8 cellular contexts compared by ENCODE assay signal in the genomic region with DNA sequence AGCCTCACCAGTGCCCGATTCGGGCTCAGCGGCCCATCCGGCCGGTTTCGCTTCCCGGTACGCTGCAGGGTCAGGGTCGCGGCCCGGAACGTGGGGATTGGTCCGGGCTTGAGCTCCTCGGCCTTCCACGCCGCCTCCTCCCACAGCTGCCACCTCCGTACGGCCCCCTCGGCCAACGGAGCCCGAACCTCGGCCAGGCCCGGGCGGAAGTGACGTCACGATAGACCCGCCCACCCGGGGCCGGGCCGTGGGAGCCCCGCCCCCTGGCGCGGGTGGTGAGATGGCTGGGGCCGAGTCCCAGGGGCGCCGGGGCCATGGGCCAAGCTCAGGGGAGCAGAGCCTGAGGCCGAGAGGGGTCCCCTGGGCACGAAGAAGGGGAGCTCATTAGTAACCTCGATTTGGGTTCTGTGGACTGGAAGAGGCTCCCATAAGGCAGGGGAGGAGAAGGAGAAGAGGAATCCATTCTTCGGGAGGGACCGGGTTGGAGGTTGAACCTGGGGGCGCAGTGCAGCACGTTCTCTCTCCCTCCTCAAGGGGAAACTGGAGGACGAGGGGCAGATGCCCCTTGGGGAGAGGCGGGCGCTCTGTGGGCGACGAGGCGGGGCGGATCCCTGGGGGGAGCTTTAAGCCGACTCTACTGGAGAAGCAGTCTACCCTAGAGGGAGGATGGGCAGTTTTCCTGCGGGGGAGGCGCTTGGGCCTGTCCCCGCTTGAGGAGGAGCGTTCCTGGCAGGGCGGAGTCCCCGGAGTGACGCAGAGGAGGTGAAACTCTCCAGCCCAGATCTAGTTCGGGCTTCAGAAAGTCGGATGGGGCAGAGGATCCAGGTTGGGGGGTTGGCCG. TPM values are rescaled to one million over a fixed set of nuclear protein-coding genes. Genes with fewer than 3 reads are reported as not detected.
DNase-seq lines count a peak whose midpoint lies in the region; ATAC-seq, FAIRE-seq and TF ChIP-seq lines count a peak whose summit lies in the region.

A gene with protein sequence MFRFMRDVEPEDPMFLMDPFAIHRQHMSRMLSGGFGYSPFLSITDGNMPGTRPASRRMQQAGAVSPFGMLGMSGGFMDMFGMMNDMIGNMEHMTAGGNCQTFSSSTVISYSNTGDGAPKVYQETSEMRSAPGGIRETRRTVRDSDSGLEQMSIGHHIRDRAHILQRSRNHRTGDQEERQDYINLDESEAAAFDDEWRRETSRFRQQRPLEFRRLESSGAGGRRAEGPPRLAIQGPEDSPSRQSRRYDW (minus strand): TSS at position 211 of the 841 bp plus-strand sequence. CDS start 807 bp downstream, outside the sequence.

- WGBS in H1 (ENCODE audit: extremely low coverage in 1 of 2, insufficient coverage in 1 of 2, insufficient read length in 1 of 2, insufficient replicate concordance in 2 of 2, low coverage in 1 of 2, low lambda C conversion rate in 2 of 2, missing lambda C conversion rate in 1 of 2), 2 experiments: 1% methylated on average over 33 of the region's 61 CpGs; no CpG with 5 or more reads in 1 of the 2 experiments
- WGBS in mesenchymal stem cell: under 1% methylated on average over 60 of the region's 61 CpGs

- H2BK5ac ChIP-seq in H1 (ENCODE audit: low read depth, low read length) (peak within 1 kb of the TSS; percentile 97), mesenchymal stem cell (ENCODE audit: low read depth, low read length, poor library complexity, severe bottlenecking) (peak within 1 kb of the TSS; percentile 99)

- no peaks in the 10 kb centered on the region for H3K27me3 ChIP-seq in H1 (replicated peaks in 1 of 4; ENCODE audit: control insufficient read depth in 3 of 4, extremely low read depth in 1 of 4, insufficient read depth in 3 of 4, low read length in 3 of 4)
- H3K27me3 ChIP-seq in mesenchymal stem cell (ENCODE audit: control insufficient read depth in 1 of 2, insufficient read depth in 1 of 2, low read length in 2 of 2): no peaks in the 10 kb centered on the region

- H3K18ac ChIP-seq in H1 (ENCODE audit: extremely low read depth, low read length) (peak within 1 kb of the TSS; percentile 95), mesenchymal stem cell (ENCODE audit: low read depth in 1 of 2, low read length in 2 of 2) (peak within 1 kb of the TSS; percentile 97 to 99)

- H2BK12ac ChIP-seq in H1 (ENCODE audit: low read depth, low read length): peak within 1 kb of the TSS; percentile 94; the same call in 1 of the 2 replicates
- peak within 1 kb of the TSS in 1 of 2 experiments; percentile 88 for H2BK12ac ChIP-seq in mesenchymal stem cell (ENCODE audit: low read length in 2 of 2)

- H2BK120ac ChIP-seq in H1 (replicated peaks; ENCODE audit: low read depth, low read length) (peak within 1 kb of the TSS; percentile 95), mesenchymal stem cell (ENCODE audit: low read depth, low read length) (peak within 1 kb of the TSS; percentile 93)

- no peak for TF ChIP-seq EP300 in H1 (IDR thresholded peaks at IDR 0.05; ENCODE audit: borderline replicate concordance in 1 of 2, low read depth in 2 of 2, low read length in 2 of 2)

- H3K36me3 ChIP-seq in H1 (ENCODE audit: control insufficient read depth in 2 of 4, insufficient read depth in 4 of 4, low read length in 3 of 4) (peaks cover 21 to 39% (median 35%) of the 10 kb centered on the region in 4 experiments), mesenchymal stem cell (ENCODE audit: control insufficient read depth in 1 of 2, insufficient read depth in 2 of 2, low read depth in 1 of 2, low read length in 2 of 2) (peaks cover 33 to 39% of the 10 kb centered on the region in 2 experiments)

- H2AFZ ChIP-seq in H1 (ENCODE audit: low read length) (peak within 1 kb of the TSS; percentile 54), mesenchymal stem cell (ENCODE audit: low read depth, low read length) (no peak within 1 kb of the TSS)

- H3K9me3 ChIP-seq in H1 (ENCODE audit: insufficient read depth in 2 of 2, low read depth in 1 of 2, low read length in 1 of 2) (no peaks in the 10 kb centered on the region; a peak in 1 of 4 replicates), mesenchymal stem cell (ENCODE audit: control insufficient read depth, low read length) (no peaks in the 10 kb centered on the region)

- peak within 1 kb of the TSS; percentile 95 for H4K5ac ChIP-seq in H1 (ENCODE audit: insufficient read length, low read depth, low read length)

- TF ChIP-seq RAD21 in H1 (IDR thresholded peaks at IDR 0.05 in 1 of 2, conservative IDR thresholded peaks at IDR 0.05 in 1 of 2; ENCODE audit: low read depth in 2 of 2, low read length in 2 of 2): no peak

- TF ChIP-seq POLR2A in H1 (IDR thresholded peaks at IDR 0.05; ENCODE audit: control extremely low read depth in 1 of 2, low read depth in 2 of 2, low read length in 2 of 2): peak; percentile 61 to 71

- H3K27ac ChIP-seq in H1 (ENCODE audit: low read depth, low read length) (peak within 1 kb of the TSS; percentile 94), mesenchymal stem cell (ENCODE audit: low read length, poor library complexity, severe bottlenecking) (peak within 1 kb of the TSS; percentile 99)

- peaks cover 10% of the 10 kb centered on the region for H3K23me2 ChIP-seq in H1 (ENCODE audit: low read depth, low read length)

- H2BK20ac ChIP-seq in H1 (ENCODE audit: low read length): peak within 1 kb of the TSS; percentile 72; the same call in 1 of the 2 replicates

- H3K4me1 ChIP-seq in H1 (replicated peaks in 1 of 4; ENCODE audit: control insufficient read depth in 3 of 4, insufficient read depth in 4 of 4, low read length in 3 of 4) (peaks cover 0 to 4% (median 3%) of the 10 kb centered on the region in 4 experiments; a peak in 5 of 7 replicates), mesenchymal stem cell (ENCODE audit: control insufficient read depth, insufficient read depth, low read depth, low read length) (peaks cover 8% of the 10 kb centered on the region)

- no peak within 1 kb of the TSS; the same call in 1 of the 2 replicates for H2BK15ac ChIP-seq in H1 (ENCODE audit: low read length)
- peak within 1 kb of the TSS; percentile 95 for H2BK15ac ChIP-seq in mesenchymal stem cell (ENCODE audit: low read depth, poor library complexity, severe bottlenecking)

- H3K79me2 ChIP-seq in H1 (ENCODE audit: control insufficient read depth in 1 of 2, insufficient read depth in 2 of 2, low read length in 2 of 2): peaks cover 0 to 14% of the 10 kb centered on the region in 2 experiments; a peak in 2 of 4 replicates

- H3K23ac ChIP-seq in H1 (ENCODE audit: insufficient read length) (no peak within 1 kb of the TSS), mesenchymal stem cell (ENCODE audit: low read length in 2 of 2) (peak within 1 kb of the TSS; percentile 41 to 62)

- peak in 1 of 3 experiments; percentile 85; a peak in 1 of 4 replicates for TF ChIP-seq CTCF in H1 (IDR thresholded peaks at IDR 0.05; ENCODE audit: control extremely low read depth in 1 of 3, insufficient read depth in 1 of 3, low read depth in 1 of 3, low read length in 3 of 3)

- POLR2A ChIA-PET in H1 (lab: Charles Lee; ENCODE audit: partially characterized antibody): interaction anchor here (0.6 to 7.0 kb wide), 33 partner anchors 9 to 219 kb away, joined by 3 to 151 read pairs (median 6); a partner anchor contains a TSS

- H3K56ac ChIP-seq in H1 (replicated peaks; ENCODE audit: insufficient read length, low read depth, low read length): peak within 1 kb of the TSS; percentile 97

- H3K9ac ChIP-seq in H1 (replicated peaks in 1 of 4; ENCODE audit: extremely low read depth in 1 of 4, low read depth in 3 of 4, low read length in 3 of 4) (peak within 1 kb of the TSS; percentile 74 to 99 (median 90)), mesenchymal stem cell (ENCODE audit: low read length) (peak within 1 kb of the TSS; percentile 98)

- H4K91ac ChIP-seq in H1 (replicated peaks; ENCODE audit: insufficient read length, low read length): peak within 1 kb of the TSS; percentile 99
- H4K91ac ChIP-seq in mesenchymal stem cell (ENCODE audit: low read length): peak within 1 kb of the TSS; percentile 99

- peaks cover 7% of the 10 kb centered on the region; the same call in 1 of the 2 replicates for H3K79me1 ChIP-seq in H1 (ENCODE audit: low read depth, low read length)
- peaks cover 19% of the 10 kb centered on the region for H3K79me1 ChIP-seq in mesenchymal stem cell (replicated peaks; ENCODE audit: low read length, poor library complexity, severe bottlenecking)

- FAIRE-seq in HTR-8/SVneo (lab: Jason Lieb, UNC) (peak; percentile 97), H1 (lab: Jason Lieb, UNC) (peak; percentile 65)

- H3K4me2 ChIP-seq in H1 (ENCODE audit: insufficient read depth in 1 of 2, low read depth in 2 of 2, low read length in 2 of 2) (peak within 1 kb of the TSS; percentile 52 to 78), mesenchymal stem cell (ENCODE audit: low read length, poor library complexity, severe bottlenecking) (peak within 1 kb of the TSS; percentile 93)

- CTCF ChIA-PET in H1 (lab: Charles Lee; ENCODE audit: partially characterized antibody): interaction anchor here (0.7 to 16.3 kb wide), 42 partner anchors 8 to 213 kb away, joined by 3 to 427 read pairs (median 5); a partner anchor contains a TSS

- no peak within 1 kb of the TSS for H2AK5ac ChIP-seq in H1 (ENCODE audit: low read depth, low read length)
- H2AK5ac ChIP-seq in mesenchymal stem cell (ENCODE audit: low read length, severe bottlenecking): peak within 1 kb of the TSS; percentile 91

- H4K8ac ChIP-seq in H1 (ENCODE audit: extremely low read depth, insufficient read depth, low read length): peak within 1 kb of the TSS; percentile 94
- H4K8ac ChIP-seq in mesenchymal stem cell (ENCODE audit: low read length): peak within 1 kb of the TSS; percentile 97

- H3K4ac ChIP-seq in H1 (replicated peaks; ENCODE audit: insufficient read length, low read depth, low read length) (peak within 1 kb of the TSS; percentile 98), mesenchymal stem cell (ENCODE audit: low read depth in 1 of 2, low read length in 2 of 2) (peak within 1 kb of the TSS; percentile 92 to 99)

- peak; percentile 85 for ATAC-seq in GM21367 (IDR thresholded peaks at IDR 0.05; ENCODE audit: unreplicated experiment)

- no peak within 1 kb of the TSS for H3K14ac ChIP-seq in H1 (ENCODE audit: insufficient read length)
- peak within 1 kb of the TSS in 1 of 2 experiments; percentile 96 for H3K14ac ChIP-seq in mesenchymal stem cell (ENCODE audit: low read length in 2 of 2)

- H4K20me1 ChIP-seq in H1 (replicated peaks in 1 of 2; ENCODE audit: control insufficient read depth in 1 of 2, insufficient read depth in 2 of 2, low read length in 2 of 2): peaks cover 0 to 9% of the 10 kb centered on the region in 2 experiments

- peak within 1 kb of the TSS; percentile 72 to 91 (median 88) for H3K4me3 ChIP-seq in H1 (ENCODE audit: extremely low read depth in 1 of 4, insufficient read depth in 2 of 4, low read depth in 3 of 4, low read length in 4 of 4)
- peak within 1 kb of the TSS; percentile 89 to 92 for H3K4me3 ChIP-seq in mesenchymal stem cell (ENCODE audit: insufficient read depth in 1 of 2, low read depth in 1 of 2, low read length in 2 of 2)

- DNase-seq in COR-L47 (lab: John Stamatoyannopoulos, UW): peak; percentile 81
- peak; percentile 100 for DNase-seq in HTR-8/SVneo (ENCODE audit: insufficient read length, low spot score)
- DNase-seq in NOMO-1 treated with dmso at 0.1 percent for 144 hours (lab: John Stamatoyannopoulos, UW; ENCODE audit: unreplicated experiment): peak; percentile 98
- peak; percentile 93 to 96 (median 96) for DNase-seq in activated CD8-positive, alpha-beta memory T cell treated with anti-CD3 and anti-CD28 coated beads for 48 hours (ENCODE audit: low read depth in 2 of 3, low spot score in 2 of 3)
- peak; percentile 96 to 100 for DNase-seq in H1 (ENCODE audit: low read depth in 1 of 2, low spot score in 2 of 2)
- peak; percentile 99 for DNase-seq in mesenchymal stem cell
- peak; percentile 95 for DNase-seq in stimulated activated CD8-positive, alpha-beta memory T cell treated with anti-CD3 and anti-CD28 coated beads, Interleukin-12 subunit alpha, Interleukin-12 subunit beta, amount 100 ng/mL, for 4 hours (ENCODE audit: low read depth)

RNA-seq across cellular contexts. Expression of the gene that starts here (rescaled TPM):
- 229 and 232 TPM in 2 replicates for total RNA-seq in H1 (2021; fragmentation: NEBNext Ultra II Directional; extraction: Animal tissue kit (Norgen Biotek cat#: 25700))
- polyA plus RNA-seq in H1 (2011; rRNA removed): 401 and 443 TPM in 2 replicates
- 319 TPM for polyA plus RNA-seq in H1 (2011; cell fraction: cytosol; rRNA removed)
- 252 TPM for polyA plus RNA-seq in H1 (2011; cell fraction: nucleus; rRNA removed)
- 240 to 272 TPM (median 254 TPM) in 4 replicates for polyA plus RNA-seq in H1 (2012, experiment 1 of 2)
- 291 TPM for polyA plus RNA-seq in H1 (2012, experiment 2 of 2)
- polyA plus RNA-seq in H1 (2013, experiment 1 of 2): 162 TPM
- polyA plus RNA-seq in H1 (2013, experiment 2 of 2): 175 TPM
- 311 and 327 TPM in 2 replicates for polyA minus RNA-seq in H1 (2011; rRNA and poly(A)+ RNA removed)
- 98.5 TPM for polyA minus RNA-seq in H1 (2011; cell fraction: cytosol; rRNA and poly(A)+ RNA removed)
- polyA minus RNA-seq in H1 (2011; cell fraction: nucleus; rRNA and poly(A)+ RNA removed): 106 TPM
- polyA plus RNA-seq in mesenchymal stem cell (2013, experiment 1 of 2): 221 TPM
- 224 TPM for polyA plus RNA-seq in mesenchymal stem cell (2013, experiment 2 of 2)

Comparison
In these comparisons a context has a peak if more than half of its experiments do, and no peak if none do; other contexts are left out.
1. Peak in every context shown above with its lines: DNase-seq, ATAC-seq, H3K4me3 ChIP-seq and H3K27ac ChIP-seq.